In genomic region chr4:7328162-7328912, GRCh38 we compare ENCODE assay signal across 19 cellular contexts.
DNase-seq lines count a peak whose midpoint lies in the region; ATAC-seq, FAIRE-seq and TF ChIP-seq lines count a peak whose summit lies in the region.
"Had no signal": no experiment of that assay in that cellular context is flagged by ENCODE, and none has a peak within 500 bp of the region (broad histone marks: within the 10 kb centered on the region; RNA-seq: fewer than 3 reads in every experiment).

No MANE protein-coding gene starts in this region.

- H3K9ac ChIP-seq in astrocyte (ENCODE audit: low read length) (peak overlapping the region; percentile 14), Karpas-422 (ENCODE audit: low read length) (no peak overlapping the region)

- H3K36me3 Mint-ChIP-seq in astrocyte (ENCODE audit: low read depth, unreplicated experiment), result peaks cover 3% of the 10 kb centered on the region
- H3K36me3 Mint-ChIP-seq in activated CD4-positive, alpha-beta T cell treated with anti-CD3 and anti-CD28 coated beads, Interleukin-2, amount 10 ng/mL, durations not matched to agents 24 days and 14 days (ENCODE audit: low read depth), result no peaks in the 10 kb centered on the region
- H3K36me3 Mint-ChIP-seq: CD8-positive, alpha-beta T cell had no signal

- TF ChIP-seq CTCF in astrocyte (IDR thresholded peaks at IDR 0.05; ENCODE audit: insufficient read depth, low read depth, low read length) (no peak), osteoblast (IDR thresholded peaks at IDR 0.05; ENCODE audit: extremely low read depth, low read depth, low read length) (no peak), upper lobe of right lung (IDR thresholded peaks at IDR 0.05) (no peak)

- H3K4me3 ChIP-seq in astrocyte (ENCODE audit: insufficient read depth, low read depth, low read length) (no peak overlapping the region), osteoblast (ENCODE audit: insufficient read depth, low read length) (no peak overlapping the region), upper lobe of right lung (no peak overlapping the region), Karpas-422 (ENCODE audit: low read length) (no peak overlapping the region)
- H3K4me3 ChIP-seq: BLaER1 treated with 17β-estradiol and CSF1 and Interleukin-3, amounts not matched to agents 10 nM and 100 nM had no signal

- H3K9me2 ChIP-seq in Karpas-422 (replicated peaks; ENCODE audit: insufficient read depth, low read length), result no peaks in the 10 kb centered on the region

- H3K27me3 Mint-ChIP-seq in astrocyte (ENCODE audit: low read depth, unreplicated experiment), result peaks cover 26% of the 10 kb centered on the region
- H3K27me3 Mint-ChIP-seq in activated CD4-positive, alpha-beta T cell treated with anti-CD3 and anti-CD28 coated beads, Interleukin-2, amount 10 ng/mL, durations not matched to agents 24 days and 14 days, result no peaks in the 10 kb centered on the region

- H3K27me3 ChIP-seq in astrocyte (ENCODE audit: insufficient read depth, low read length), result no peaks in the 10 kb centered on the region
- H3K27me3 ChIP-seq in osteoblast (ENCODE audit: insufficient read depth, low read length), result peaks cover 8% of the 10 kb centered on the region
- no peaks in the 10 kb centered on the region for H3K27me3 ChIP-seq in upper lobe of right lung
- H3K27me3 ChIP-seq in Karpas-422 (ENCODE audit: low read length), result no peaks in the 10 kb centered on the region
- H3K27me3 ChIP-seq: BLaER1 treated with 17β-estradiol and CSF1 and Interleukin-3, amounts not matched to agents 10 nM and 100 nM had no signal

- H3K27ac ChIP-seq in astrocyte (ENCODE audit: low read depth, low read length) (peak overlapping the region; percentile 37), osteoblast (ENCODE audit: low read depth, low read length) (no peak overlapping the region), upper lobe of right lung (no peak overlapping the region), Karpas-422 (ENCODE audit: low read length) (no peak overlapping the region)
- H3K27ac ChIP-seq: BLaER1 treated with 17β-estradiol and CSF1 and Interleukin-3, amounts not matched to agents 10 nM and 100 nM; HL-60 had no signal

- intact Hi-C loops in left ventricle myocardium superior (cut with micrococcal nuclease), result no loop called here
- intact Hi-C loops in cardiac septum (cut with DNase I), result no loop called here
- intact Hi-C loops in upper lobe of right lung (cut with DNase I), result no loop called here
- intact Hi-C loops in activated CD4-positive, alpha-beta T cell treated with anti-CD3 and anti-CD28 coated beads, Interleukin-2, amount 10 ng/mL, durations not matched to agents 24 days and 14 days (cut with micrococcal nuclease), result no loop called here

- no peaks in the 10 kb centered on the region for H3K36me3 ChIP-seq in astrocyte (ENCODE audit: insufficient read depth, low read length)
- H3K36me3 ChIP-seq in osteoblast (ENCODE audit: insufficient read depth, low read length), result no peaks in the 10 kb centered on the region
- H3K36me3 ChIP-seq in upper lobe of right lung, result no peaks in the 10 kb centered on the region
- no peaks in the 10 kb centered on the region for H3K36me3 ChIP-seq in Karpas-422 (ENCODE audit: insufficient read depth, low read length)
- H3K36me3 ChIP-seq: BLaER1 treated with 17β-estradiol and CSF1 and Interleukin-3, amounts not matched to agents 10 nM and 100 nM had no signal

- ATAC-seq in left ventricle myocardium superior, result no peak
- no peak for ATAC-seq in upper lobe of right lung
- ATAC-seq: CD8-positive, alpha-beta T cell had no signal

- H4K20me1 ChIP-seq in astrocyte (ENCODE audit: insufficient read depth, low read length) (peaks cover 10% of the 10 kb centered on the region), osteoblast (ENCODE audit: insufficient read depth, low read length) (peaks cover 4% of the 10 kb centered on the region), Karpas-422 (ENCODE audit: insufficient read depth, low read depth, low read length) (no peaks in the 10 kb centered on the region)

- no peaks in the 10 kb centered on the region for H3K79me2 ChIP-seq in astrocyte (ENCODE audit: insufficient read depth, low read length)
- no peaks in the 10 kb centered on the region for H3K79me2 ChIP-seq in osteoblast (ENCODE audit: insufficient read depth, low read length)
- H3K79me2 ChIP-seq in Karpas-422 (ENCODE audit: low read length), result no peaks in the 10 kb centered on the region

- H3K4me1 Mint-ChIP-seq in astrocyte (ENCODE audit: low read depth, unreplicated experiment), result peaks cover 36% of the 10 kb centered on the region
- no peaks in the 10 kb centered on the region for H3K4me1 Mint-ChIP-seq in activated CD4-positive, alpha-beta T cell treated with anti-CD3 and anti-CD28 coated beads, Interleukin-2, amount 10 ng/mL, durations not matched to agents 24 days and 14 days

- H3K4me1 ChIP-seq in astrocyte (ENCODE audit: insufficient read depth, low read length) (peaks cover 44% of the 10 kb centered on the region), osteoblast (ENCODE audit: insufficient read depth, low read length) (peaks cover 8% of the 10 kb centered on the region), upper lobe of right lung (peaks cover 5% of the 10 kb centered on the region), Karpas-422 (ENCODE audit: low read length) (no peaks in the 10 kb centered on the region)

- DNase-seq in left ventricle myocardium superior (peak; percentile 27), cardiac septum (ENCODE audit: low spot score) (no peak), astrocyte (ENCODE audit: low read depth) (no peak), osteoblast (ENCODE audit: insufficient read length, low spot score, missing footprints) (peak; percentile 36), upper lobe of right lung (peak; percentile 20), Karpas-422 (no peak), COLO668 (lab: John Stamatoyannopoulos, UW; ENCODE audit: unreplicated experiment) (no peak)
- DNase-seq in activated CD4-positive, alpha-beta T cell treated with anti-CD3 and anti-CD28 coated beads, Interleukin-2, amount 10 ng/mL, durations not matched to agents 24 days and 14 days, result no peak
- DNase-seq: CD8-positive, alpha-beta T cell; GOT3; MM.1S; NCI-H1092 treated with DMSO at 0.1 percent for 48 hours; NCI-H146; NCI-H2081 treated with DMSO at 0.1 percent for 48 hours had no signal

- H3K9me3 Mint-ChIP-seq in astrocyte (ENCODE audit: unreplicated experiment), result no peaks in the 10 kb centered on the region
- no peaks in the 10 kb centered on the region for H3K9me3 Mint-ChIP-seq in activated CD4-positive, alpha-beta T cell treated with anti-CD3 and anti-CD28 coated beads, Interleukin-2, amount 10 ng/mL, durations not matched to agents 24 days and 14 days
- H3K9me3 Mint-ChIP-seq: CD8-positive, alpha-beta T cell had no signal

- FAIRE-seq in astrocyte (lab: Jason Lieb, UNC), result no peak
- FAIRE-seq: A204.1, GM12892, GM18507 had no signal

- no peaks in the 10 kb centered on the region for H3K9me3 ChIP-seq in astrocyte (ENCODE audit: insufficient read depth, low read depth, low read length)
- no peaks in the 10 kb centered on the region for H3K9me3 ChIP-seq in osteoblast (ENCODE audit: low read depth, low read length)
- no peaks in the 10 kb centered on the region for H3K9me3 ChIP-seq in upper lobe of right lung
- no peaks in the 10 kb centered on the region for H3K9me3 ChIP-seq in Karpas-422 (ENCODE audit: low read length)
- H3K9me3 ChIP-seq: BLaER1 treated with 17β-estradiol and CSF1 and Interleukin-3, amounts not matched to agents 10 nM and 100 nM had no signal

- no peak overlapping the region for H3K27ac Mint-ChIP-seq in astrocyte (ENCODE audit: unreplicated experiment)
- no peak overlapping the region for H3K27ac Mint-ChIP-seq in activated CD4-positive, alpha-beta T cell treated with anti-CD3 and anti-CD28 coated beads, Interleukin-2, amount 10 ng/mL, durations not matched to agents 24 days and 14 days
- H3K27ac Mint-ChIP-seq: CD8-positive, alpha-beta T cell had no signal

- H3K4me2 ChIP-seq in astrocyte (ENCODE audit: low read length) (peak overlapping the region; percentile 51), osteoblast (ENCODE audit: insufficient read depth, low read length) (no peak overlapping the region), Karpas-422 (ENCODE audit: low read depth, low read length, poor library complexity, severe bottlenecking) (no peak overlapping the region)

- no peak overlapping the region for H2AFZ ChIP-seq in astrocyte (ENCODE audit: low read depth, low read length)
- H2AFZ ChIP-seq in osteoblast (ENCODE audit: low read length), result no peak overlapping the region
- no peak overlapping the region for H2AFZ ChIP-seq in Karpas-422 (ENCODE audit: low read length)

- H3K4me3 Mint-ChIP-seq in astrocyte (ENCODE audit: unreplicated experiment), result no peak overlapping the region
- H3K4me3 Mint-ChIP-seq in activated CD4-positive, alpha-beta T cell treated with anti-CD3 and anti-CD28 coated beads, Interleukin-2, amount 10 ng/mL, durations not matched to agents 24 days and 14 days, result no peak overlapping the region
- H3K4me3 Mint-ChIP-seq: CD8-positive, alpha-beta T cell had no signal

Comparison
In these comparisons a context has a peak if more than half of its experiments do, and no peak if none do; other contexts are left out.
1. DNase-seq: peak in left ventricle myocardium superior (single experiment), osteoblast (single experiment) and upper lobe of right lung (single experiment); none in cardiac septum (single experiment), astrocyte (single experiment), Karpas-422 (single experiment), COLO668 (single experiment) and activated CD4-positive, alpha-beta T cell treated with anti-CD3 and anti-CD28 coated beads, Interleukin-2, amount 10 ng/mL, durations not matched to agents 24 days and 14 days (single experiment).